Comparison of ENCODE assay signal across 9 cellular contexts in genomic region chr12:124588689-124589318, GRCh38. TPM values are rescaled to one million over a fixed set of nuclear protein-coding genes. Genes with fewer than 3 reads are reported as not detected.
DNase-seq lines count a peak whose midpoint lies in the region; ATAC-seq and TF ChIP-seq lines count a peak whose summit lies in the region.
"Had no signal": no experiment of that assay in that cellular context is flagged by ENCODE, and none has a peak within 500 bp of the region (broad histone marks: within the 10 kb centered on the region; RNA-seq: fewer than 3 reads in every experiment).

No MANE protein-coding gene starts in this region.

- H3K9me2 ChIP-seq in GM23338 (ENCODE audit: insufficient read depth) = no peaks in the 10 kb centered on the region

- no peak overlapping the region for H3K4me3 Mint-ChIP-seq in GM23338

- H3K27me3 ChIP-seq in MG63 (no peaks in the 10 kb centered on the region), GM23338 (ENCODE audit: insufficient read depth) (no peaks in the 10 kb centered on the region)

- no peaks in the 10 kb centered on the region for H3K9me3 ChIP-seq in MG63

- H3K4me3 ChIP-seq in MG63 = no peak overlapping the region
- H3K4me3 ChIP-seq in cardiac fibroblast (replicated peaks in 1 of 2; ENCODE audit: low read depth in 2 of 2, low read length in 2 of 2) = no peak overlapping the region
- no peak overlapping the region for H3K4me3 ChIP-seq in GM23338
- H3K4me3 ChIP-seq: GM12878 had no signal

- no peaks in the 10 kb centered on the region for H3K4me1 ChIP-seq in GM23338 (ENCODE audit: insufficient read depth)

- TF ChIP-seq CTCF in cardiac fibroblast (IDR thresholded peaks at IDR 0.05; ENCODE audit: low read depth, low read length) = no peak
- no peak for TF ChIP-seq CTCF in GM23338 (conservative IDR thresholded peaks at IDR 0.05; ENCODE audit: low read depth in 2 of 2)

- H3K27me3 Mint-ChIP-seq in GM23338 (ENCODE audit: insufficient read depth, low read depth, poor library complexity) = peaks cover 7% of the 10 kb centered on the region

- no peaks in the 10 kb centered on the region for H3K36me3 ChIP-seq in MG63
- no peaks in the 10 kb centered on the region for H3K36me3 ChIP-seq in GM23338 (ENCODE audit: insufficient read depth)

- no peak overlapping the region for H3K27ac ChIP-seq in GM23338 (ENCODE audit: low read depth)

- no peaks in the 10 kb centered on the region for H3K79me2 ChIP-seq in GM23338 (replicated peaks; ENCODE audit: insufficient read depth)

- H3K9me3 Mint-ChIP-seq in GM23338 = peaks cover 2% of the 10 kb centered on the region; the same call in 2 of the 3 replicates

- H3K27ac Mint-ChIP-seq in GM23338 = no peak overlapping the region

- DNase-seq in AG20443 (ENCODE audit: low spot score) (peak; percentile 77), MG63 (peak; percentile 48), cardiac fibroblast (ENCODE audit: low read depth in 2 of 2) (peak; percentile 58 to 85), myocyte (ENCODE audit: low read depth) (peak; percentile 88), GM19240 (ENCODE audit: insufficient read length, low spot score) (no peak), GM23338 (ENCODE audit: low spot score) (no peak), NCI-H2029 (lab: John Stamatoyannopoulos, UW) (no peak)

- no peaks in the 10 kb centered on the region for H3K36me3 Mint-ChIP-seq in GM23338 (ENCODE audit: low read depth)

- ATAC-seq in HG02884 (IDR thresholded peaks at IDR 0.05; ENCODE audit: unreplicated experiment) (no peak), GM23338 (no peak)
- ATAC-seq: GM12878 had no signal

- no peaks in the 10 kb centered on the region for H4K20me1 ChIP-seq in GM23338 (replicated peaks; ENCODE audit: insufficient read depth)

- no peaks in the 10 kb centered on the region for H3F3A ChIP-seq in GM23338 (replicated peaks; ENCODE audit: low read depth)

- H3K4me1 Mint-ChIP-seq in GM23338 = 0 out of 3 replicates have a peak, but pooled peaks cover 2% of the 10 kb centered on the region

- no peak overlapping the region for H2AFZ ChIP-seq in GM23338

- no peak overlapping the region for H3K4me2 ChIP-seq in GM23338

TF ChIP-seq in GM23338, 12 proteins besides CTCF, POLR2A, EP300 and RAD21:
- TF ChIP-seq CREB1 (CRISPR knock-in tag; IDR thresholded peaks at IDR 0.05; ENCODE audit: low read depth) = no peak
TF ChIP-seq in GM23338: peak in this region for 0.

RNA-seq across cellular contexts. Expression of gene NCOR2, which starts 21.4 kb away (rescaled TPM):
- total RNA-seq in MG63 (2014; rRNA removed; shearing (Covaris generic); ENCODE audit: low replicate concordance) = 17.0 and 32.9 TPM in 2 replicates
- total RNA-seq in myocyte = 61.4 and 98.9 TPM in 2 replicates
- polyA plus RNA-seq in myocyte (2012) = 165 TPM
- total RNA-seq in GM23338 (2014; rRNA removed; shearing (Covaris generic)) = 180 and 190 TPM in 2 replicates
- 69.6 and 76.5 TPM in 2 replicates for polyA plus RNA-seq in GM23338 (2016; fragmentation: Nextera tagmentation; extraction: Ambion mirVana)

Comparison
In these comparisons a context has a peak if more than half of its experiments do, and no peak if none do; other contexts are left out.
1. DNase-seq: peak in AG20443 (single experiment), MG63 (single experiment), cardiac fibroblast (2 of 2) and myocyte (single experiment); none in GM19240 (single experiment), GM23338 (single experiment) and NCI-H2029 (single experiment).